In the genomic region with DNA sequence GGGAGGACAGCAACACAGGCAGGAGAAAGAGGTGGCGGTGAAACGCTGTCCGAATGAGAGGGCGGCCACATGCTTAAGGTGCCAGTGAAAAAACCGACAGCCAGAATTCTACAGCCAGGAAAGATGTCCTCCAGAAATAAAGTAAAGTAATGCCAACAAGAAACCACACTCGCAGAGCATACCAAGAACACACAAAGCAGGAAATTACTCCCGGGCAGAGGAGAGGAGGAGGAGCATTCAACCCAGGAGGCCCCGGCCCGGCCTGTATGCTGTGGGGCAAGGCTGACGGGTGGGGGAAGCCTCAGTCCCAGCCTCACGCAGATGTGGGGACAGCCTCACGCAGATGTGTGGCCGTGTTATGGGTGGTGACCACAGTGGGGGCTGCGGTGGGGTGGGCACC, we compare ENCODE assay signal across 13 cellular contexts.
"Had no signal": no experiment of that assay in that cellular context is flagged by ENCODE, and none has a peak within 500 bp of the region (broad histone marks: within the 10 kb centered on the region; RNA-seq: fewer than 3 reads in every experiment).

No MANE protein-coding gene starts in this region.

- H3K4me1 ChIP-seq: tibial artery, uterus had no signal

- H3K4me3 ChIP-seq: dorsolateral prefrontal cortex, tibial artery, uterus had no signal

- H3K4me3 Mint-ChIP-seq: activated naive CD4-positive, alpha-beta T cell treated with anti-CD3 and anti-CD28 coated beads for 36 hours; activated T-helper 17 cell treated with anti-CD3 and anti-CD28 coated beads, Interleukin-2, amount 50 U/mL, for 72 hours; naive B cell; stimulated activated memory B cell treated with anti-CD40 and anti-IgM and Interleukin-4, amounts not matched to agents 10 μg/mL and 1 μg/mL and 100 μg/mL, for 72 hours; T-helper 2 cell treated with Interferon-gamma antibody and Interleukin-4, amounts not matched to agents 5 μg/mL and 100 μg/mL, for 36 hours had no signal

- H3K27me3 ChIP-seq: dorsolateral prefrontal cortex, tibial artery, uterus had no signal

- H3K9me3 Mint-ChIP-seq: activated naive CD4-positive, alpha-beta T cell treated with anti-CD3 and anti-CD28 coated beads for 36 hours; activated T-helper 17 cell treated with anti-CD3 and anti-CD28 coated beads, Interleukin-2, amount 50 U/mL, for 72 hours; naive B cell; stimulated activated memory B cell treated with anti-CD40 and anti-IgM and Interleukin-4, amounts not matched to agents 10 μg/mL and 1 μg/mL and 100 μg/mL, for 72 hours; T-helper 2 cell treated with Interferon-gamma antibody and Interleukin-4, amounts not matched to agents 5 μg/mL and 100 μg/mL, for 36 hours had no signal

- H3K27ac Mint-ChIP-seq: activated naive CD4-positive, alpha-beta T cell treated with anti-CD3 and anti-CD28 coated beads for 36 hours; activated T-helper 17 cell treated with anti-CD3 and anti-CD28 coated beads, Interleukin-2, amount 50 U/mL, for 72 hours; stimulated activated memory B cell treated with anti-CD40 and anti-IgM and Interleukin-4, amounts not matched to agents 10 μg/mL and 1 μg/mL and 100 μg/mL, for 72 hours; T-helper 2 cell treated with Interferon-gamma antibody and Interleukin-4, amounts not matched to agents 5 μg/mL and 100 μg/mL, for 36 hours had no signal

- H3K27me3 Mint-ChIP-seq: activated T-helper 17 cell treated with anti-CD3 and anti-CD28 coated beads, Interleukin-2, amount 50 U/mL, for 72 hours; naive B cell; stimulated activated memory B cell treated with anti-CD40 and anti-IgM and Interleukin-4, amounts not matched to agents 10 μg/mL and 1 μg/mL and 100 μg/mL, for 72 hours had no signal

- H3K27ac ChIP-seq: dorsolateral prefrontal cortex, tibial artery, uterus had no signal

- ATAC-seq: activated T-helper 17 cell treated with anti-CD3 and anti-CD28 coated beads, Interleukin-2, amount 50 U/mL, for 72 hours; stimulated activated memory B cell treated with anti-CD40 and anti-IgM and Interleukin-4, amounts not matched to agents 10 μg/mL and 1 μg/mL and 100 μg/mL, for 72 hours had no signal

- H3K9me3 ChIP-seq: tibial artery, uterus had no signal

- H3K4me1 Mint-ChIP-seq: activated T-helper 17 cell treated with anti-CD3 and anti-CD28 coated beads, Interleukin-2, amount 50 U/mL, for 72 hours; stimulated activated memory B cell treated with anti-CD40 and anti-IgM and Interleukin-4, amounts not matched to agents 10 μg/mL and 1 μg/mL and 100 μg/mL, for 72 hours had no signal

- H3K36me3 ChIP-seq: uterus had no signal

- DNase-seq: activated naive CD4-positive, alpha-beta T cell treated with anti-CD3 and anti-CD28 coated beads for 36 hours; amygdala; dorsolateral prefrontal cortex; hippocampal formation; naive B cell; posterior cingulate gyrus; retina; stimulated activated CD4-positive, alpha-beta T cell treated with anti-CD3 and anti-CD28 coated beads, Interleukin-12 subunit alpha, Interleukin-12 subunit beta, amount 100 ng/mL, for 4 hours; tibial artery; uterus had no signal
